12 cellular contexts compared by ENCODE assay signal in the genomic region with DNA sequence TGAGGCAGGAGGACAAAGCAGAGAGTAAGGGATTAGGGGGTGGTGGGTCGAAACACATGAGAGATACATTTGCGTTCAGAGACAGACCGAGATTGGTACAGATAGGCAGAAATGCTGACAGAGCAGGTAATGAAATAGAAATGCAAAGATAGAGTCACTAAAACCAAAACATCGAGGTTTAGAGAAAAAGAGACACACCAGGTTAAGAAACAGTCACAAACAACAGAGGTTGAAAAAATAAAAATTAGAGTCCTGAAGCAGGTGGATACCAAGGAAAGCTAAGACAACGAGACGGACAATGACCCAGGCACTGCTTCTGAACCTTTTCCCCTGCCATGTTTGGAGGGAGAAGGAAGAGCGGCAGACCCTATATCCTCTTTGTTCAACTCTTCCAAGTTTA. TPM values are rescaled to one million over a fixed set of nuclear protein-coding genes. Genes with fewer than 3 reads are reported as not detected.
DNase-seq lines count a peak whose midpoint lies in the region; ATAC-seq and TF ChIP-seq lines count a peak whose summit lies in the region.
"Had no signal": no experiment of that assay in that cellular context is flagged by ENCODE, and none has a peak within 500 bp of the region (broad histone marks: within the 10 kb centered on the region; RNA-seq: fewer than 3 reads in every experiment).

No MANE protein-coding gene starts in this region.

- H3K4me1 Mint-ChIP-seq in activated naive CD4-positive, alpha-beta T cell treated with anti-CD3 and anti-CD28 coated beads for 36 hours (ENCODE audit: low read depth), result peaks cover 36% of the 10 kb centered on the region
- H3K4me1 Mint-ChIP-seq in WTC11, result peaks cover 37% of the 10 kb centered on the region

- peaks cover 10 to 36% of the 10 kb centered on the region in 2 donors for H3K4me1 ChIP-seq in thoracic aorta (ENCODE audit: control insufficient read depth in 1 of 2, low read depth in 2 of 2)

- H3K27ac Mint-ChIP-seq in activated naive CD4-positive, alpha-beta T cell treated with anti-CD3 and anti-CD28 coated beads for 36 hours, result peak overlapping the region; percentile 97
- no peak overlapping the region for H3K27ac Mint-ChIP-seq in WTC11

- H3K4me3 Mint-ChIP-seq in activated naive CD4-positive, alpha-beta T cell treated with anti-CD3 and anti-CD28 coated beads for 36 hours, result peak overlapping the region; percentile 82
- H3K4me3 Mint-ChIP-seq in WTC11, result peak overlapping the region; percentile 77

- no peaks in the 10 kb centered on the region for H3K36me3 ChIP-seq in thoracic aorta
- H3K36me3 ChIP-seq: suprapubic skin had no signal

- no peak for DNase-seq in activated naive CD4-positive, alpha-beta T cell treated with anti-CD3 and anti-CD28 coated beads for 36 hours
- DNase-seq in activated naive CD4-positive, alpha-beta T cell treated with anti-CD3 and anti-CD28 coated beads, Interleukin-2, amount 50 U/mL, for 16 hours, result no peak
- DNase-seq in WTC11 (ENCODE audit: low spot score) (no peak), thoracic aorta (ENCODE audit: low spot score) (no peak), NCI-H2081 (lab: John Stamatoyannopoulos, UW) (no peak), 8988T (no peak)
- DNase-seq: amygdala, NCI-H1436 treated with DMSO at 0.1 percent for 48 hours, occipital lobe had no signal

- H3K4me3 ChIP-seq in iPS-18c (ENCODE audit: insufficient read depth, low read depth, low read length), result peak overlapping the region; percentile 92; the same call in 1 of the 2 replicates
- H3K4me3 ChIP-seq in thoracic aorta, result peak overlapping the region; percentile 95

- TF ChIP-seq CTCF in WTC11 (IDR thresholded peaks at IDR 0.05), result no peak
- no peak for TF ChIP-seq CTCF in thoracic aorta (IDR thresholded peaks at IDR 0.05)

- H3K27me3 ChIP-seq in thoracic aorta (replicated peaks; ENCODE audit: insufficient read depth), result no peaks in the 10 kb centered on the region
- H3K27me3 ChIP-seq: suprapubic skin had no signal

- no peaks in the 10 kb centered on the region for H3K27me3 Mint-ChIP-seq in activated naive CD4-positive, alpha-beta T cell treated with anti-CD3 and anti-CD28 coated beads for 36 hours (ENCODE audit: low read depth)
- no peaks in the 10 kb centered on the region; the same call in 1 of the 2 replicates for H3K27me3 Mint-ChIP-seq in WTC11 (ENCODE audit: low read depth)

- H3K9me3 Mint-ChIP-seq in activated naive CD4-positive, alpha-beta T cell treated with anti-CD3 and anti-CD28 coated beads for 36 hours, result no peaks in the 10 kb centered on the region
- no peaks in the 10 kb centered on the region for H3K9me3 Mint-ChIP-seq in WTC11

- H3K9me3 ChIP-seq in iPS-18c (ENCODE audit: control insufficient read depth, insufficient read depth, low read length) (no peaks in the 10 kb centered on the region), thoracic aorta (no peaks in the 10 kb centered on the region)
- H3K9me3 ChIP-seq: suprapubic skin had no signal

- H3K36me3 Mint-ChIP-seq in activated naive CD4-positive, alpha-beta T cell treated with anti-CD3 and anti-CD28 coated beads for 36 hours (ENCODE audit: low read depth), result peaks cover 5% of the 10 kb centered on the region
- no peaks in the 10 kb centered on the region for H3K36me3 Mint-ChIP-seq in WTC11

- POLR2A ChIA-PET in WTC11 (lab: Charles Lee), result no interaction called here

- CTCF ChIA-PET in activated naive CD4-positive, alpha-beta T cell treated with anti-CD3 and anti-CD28 coated beads for 36 hours (lab: Charles Lee), result no interaction called here
- CTCF ChIA-PET in WTC11 (lab: Charles Lee), result no interaction called here

- intact Hi-C loops in activated naive CD4-positive, alpha-beta T cell treated with anti-CD3 and anti-CD28 coated beads for 36 hours (cut with micrococcal nuclease), result loop anchor here (1.0 to 10.0 kb wide), 6 partner anchors 8 to 864 kb away; partner anchors contain the start of genes PPIL2, THAP7 and YPEL1

- no peak for ATAC-seq in WTC11
- ATAC-seq in thoracic aorta (ENCODE audit: insufficient number of reproducible peaks, low FRiP score, low read depth), result no peak
- no peak for ATAC-seq in GM19023 (IDR thresholded peaks at IDR 0.05; ENCODE audit: unreplicated experiment)

- peak overlapping the region; percentile 87 to 90 for H3K27ac ChIP-seq in thoracic aorta

TF ChIP-seq in WTC11, 78 proteins besides CTCF, POLR2A, EP300 and RAD21:
- TF ChIP-seq ETV6 (CRISPR knock-in tag; IDR thresholded peaks at IDR 0.05) (no peak), ZNF263 (CRISPR knock-in tag; IDR thresholded peaks at IDR 0.05; ENCODE audit: low read depth) (no peak), MXD4 (CRISPR knock-in tag; IDR thresholded peaks at IDR 0.05; ENCODE audit: borderline replicate concordance) (no peak), MAX (CRISPR knock-in tag; IDR thresholded peaks at IDR 0.05) (no peak), TEAD4 (CRISPR knock-in tag; IDR thresholded peaks at IDR 0.05) (no peak), SMAD3 (CRISPR knock-in tag; IDR thresholded peaks at IDR 0.05; ENCODE audit: borderline replicate concordance) (no peak), TCF7 (CRISPR knock-in tag; IDR thresholded peaks at IDR 0.05; ENCODE audit: low read depth) (no peak), KAT7 (CRISPR knock-in tag; IDR thresholded peaks at IDR 0.05; ENCODE audit: borderline replicate concordance) (no peak), ZNF219 (CRISPR knock-in tag; IDR thresholded peaks at IDR 0.05; ENCODE audit: borderline replicate concordance) (no peak), IRF2 (CRISPR knock-in tag; IDR thresholded peaks at IDR 0.05; ENCODE audit: borderline replicate concordance, low read depth) (no peak), ATF6 (CRISPR knock-in tag; IDR thresholded peaks at IDR 0.05) (no peak), ESRRA (CRISPR knock-in tag; IDR thresholded peaks at IDR 0.05; ENCODE audit: borderline replicate concordance) (no peak), MYBL2 (CRISPR knock-in tag; IDR thresholded peaks at IDR 0.05) (no peak), GTF2I (CRISPR knock-in tag; conservative IDR thresholded peaks at IDR 0.05) (no peak), SOX15 (CRISPR knock-in tag; IDR thresholded peaks at IDR 0.05) (no peak)

RNA-seq across cellular contexts. Expression of gene MAPK1, which starts 1.2 kb away (rescaled TPM):
- total RNA-seq in activated naive CD4-positive, alpha-beta T cell treated with anti-CD3 and anti-CD28 coated beads for 36 hours, result 10 to 100 TPM; 74.0 to 82.6 TPM
- total RNA-seq in WTC11 (2021) (87.4 to 95.9 TPM (median 91.9 TPM) in 3 replicates), thoracic aorta (10 to 100 TPM; 61.4 to 63.1 TPM)
